30 cellular contexts compared by ENCODE assay signal in the genomic region with DNA sequence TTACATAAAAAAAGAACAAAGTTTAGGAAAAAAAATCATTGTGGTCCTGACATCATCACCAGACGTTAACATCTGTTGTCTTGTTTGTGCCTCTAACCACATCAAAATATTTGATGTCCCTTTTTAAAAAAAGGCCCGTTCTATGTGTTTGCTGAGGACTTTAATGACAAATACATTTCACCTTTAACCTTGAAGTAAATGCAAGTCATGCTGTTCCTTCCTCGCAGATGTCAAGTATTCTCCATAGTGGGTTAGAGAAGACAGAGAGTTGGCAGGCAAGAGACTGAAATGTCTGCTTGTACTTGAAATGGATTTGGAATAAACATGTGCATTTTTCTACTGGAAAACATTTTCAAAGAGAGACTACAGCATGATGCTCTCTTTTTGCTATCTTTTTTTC.
"Had no signal": no experiment of that assay in that cellular context is flagged by ENCODE, and none has a peak within 500 bp of the region (broad histone marks: within the 10 kb centered on the region; RNA-seq: fewer than 3 reads in every experiment).

No MANE protein-coding gene starts in this region.

- H3K79me2 ChIP-seq: hepatocyte had no signal

- H3K4me1 ChIP-seq: esophagus squamous epithelium, gastroesophageal sphincter, heart right ventricle had no signal

- H3K4me2 ChIP-seq: hepatocyte had no signal

- ATAC-seq: activated CD4-positive, CD25-positive, alpha-beta regulatory T cell treated with anti-CD3 and anti-CD28 coated beads, Interleukin-2, amount 50 U/mL, for 24 hours; activated CD8-positive, alpha-beta T cell treated with anti-CD3 and anti-CD28 coated beads for 36 hours; activated T-cell treated with anti-CD3 and anti-CD28 coated beads, Interleukin-2, amount 50 U/mL, for 4 hours; activated T-helper 17 cell treated with anti-CD3 and anti-CD28 coated beads, Interleukin-2, amount 50 U/mL, for 72 hours; gastroesophageal sphincter; heart right ventricle had no signal

- H3K27me3 ChIP-seq: brain microvascular endothelial cell, esophagus squamous epithelium, gastroesophageal sphincter, heart right ventricle, hepatocyte had no signal

- DNase-seq: activated B cell treated with CpG ODN at 0.5 μM for 24 hours; activated CD4-positive, alpha-beta T cell treated with anti-CD3 and anti-CD28 coated beads for 48 hours; activated CD4-positive, alpha-beta T cell treated with anti-CD3 and anti-CD28 coated beads, Interleukin-2, amount 50 U/mL, for 1 hour; activated CD4-positive, alpha-beta T cell treated with anti-CD3 and anti-CD28 coated beads, Interleukin-2, amount 50 U/mL, for 48 hours; activated CD8-positive, alpha-beta memory T cell treated with anti-CD3 and anti-CD28 coated beads for 24 hours; activated CD8-positive, alpha-beta T cell treated with anti-CD3 and anti-CD28 coated beads for 36 hours; activated effector memory CD4-positive, alpha-beta T cell treated with Interleukin-2 at 50 U/mL for 16 hours; activated gamma-delta T cell treated with Interleukin-2 at 50 U/mL for 16 hours; activated naive CD4-positive, alpha-beta T cell treated with anti-CD3 and anti-CD28 coated beads, Interleukin-2, amount 50 U/mL, for 16 hours; activated naive CD4-positive, alpha-beta T cell treated with Interleukin-2 at 50 U/mL for 16 hours; activated T-cell treated with anti-CD3 and anti-CD28 coated beads, Interleukin-2, amount 50 U/mL, for 4 hours; amniotic stem cell; anterior cingulate cortex; brain microvascular endothelial cell; dorsolateral prefrontal cortex; effector memory CD4-positive, alpha-beta T cell; endodermal cell; erythroblast; esophagus squamous epithelium; foreskin melanocyte; heart right ventricle; T1000; WERI-Rb-1 had no signal

- H3K36me3 ChIP-seq: brain microvascular endothelial cell, esophagus squamous epithelium, gastroesophageal sphincter, heart right ventricle, WERI-Rb-1 had no signal

- FAIRE-seq: astrocyte, bronchial epithelial cell had no signal

- H3K27ac ChIP-seq: brain microvascular endothelial cell, coronary artery, dorsolateral prefrontal cortex, esophagus squamous epithelium, gastroesophageal sphincter, heart right ventricle, hepatocyte, WERI-Rb-1 had no signal

- H2AFZ ChIP-seq: hepatocyte had no signal

- H3K4me3 ChIP-seq: coronary artery, dorsolateral prefrontal cortex, esophagus squamous epithelium, gastroesophageal sphincter, heart right ventricle, hepatocyte had no signal
